Comparison of ENCODE assay signal across 1 cellular context in the genomic region with DNA sequence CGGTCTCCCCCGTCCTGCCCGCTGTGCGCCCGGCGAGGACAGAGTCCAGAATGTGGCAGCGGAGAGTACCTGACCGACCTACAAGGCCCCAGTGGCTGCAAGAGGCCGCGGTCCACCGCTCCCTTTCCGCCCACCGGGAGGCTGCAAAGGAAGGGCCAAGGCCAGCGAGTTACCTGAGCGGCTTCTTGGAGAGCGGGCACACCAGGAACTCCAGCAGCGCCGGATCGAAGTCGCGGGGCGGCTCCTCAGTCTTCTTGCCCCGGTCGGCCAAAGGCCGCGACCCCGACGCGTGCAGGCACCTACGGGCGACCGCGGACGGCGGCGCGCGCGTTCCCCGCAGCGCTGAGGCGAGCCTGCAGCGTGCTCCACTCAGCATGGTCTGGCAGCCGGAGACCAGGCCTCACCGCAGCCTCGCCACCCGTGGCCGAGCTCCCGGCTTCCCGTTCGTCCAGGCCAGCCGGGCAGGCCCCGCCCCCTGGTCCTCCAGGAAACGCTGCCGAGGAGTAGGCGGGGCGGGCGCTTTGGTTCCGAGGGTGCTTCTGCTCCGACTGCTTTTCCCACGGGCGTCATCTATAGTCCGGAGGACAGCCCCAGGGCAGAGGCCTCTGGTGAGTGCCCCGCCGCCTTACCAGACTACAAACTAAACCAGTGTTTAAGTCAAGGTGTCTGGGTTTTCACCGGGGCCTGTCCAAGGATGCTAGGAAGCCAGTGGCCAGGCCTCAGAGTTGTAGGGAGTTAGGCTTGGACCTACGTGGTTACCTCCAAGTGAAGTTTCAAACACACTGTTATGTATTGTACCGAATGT.
A peak's percentile ranks its signal among the peaks of the same experiment; 100 is the strongest.
TF ChIP-seq lines count a peak whose summit lies in the region.

Gene PYURF, minus strand, starts transcription at position 452 of the 805 bp plus-strand sequence. Its CDS starts 76 bp downstream, at position 376.

TF ChIP-seq in SK-N-SH, 30 proteins besides CTCF, POLR2A, EP300 and RAD21 (continued from another document):
- TF ChIP-seq REST (IDR thresholded peaks at IDR 0.05; ENCODE audit: low read depth, low read length) (peak; percentile 73), TCF12 (IDR thresholded peaks at IDR 0.05) (peak; percentile 36; the same call in 1 of the 2 replicates), FOXJ3 (CRISPR knock-in tag; IDR thresholded peaks at IDR 0.05) (0 out of 2 replicates have a peak, but pooled peaks have one; percentile 19), TAF1 (IDR thresholded peaks at IDR 0.05; ENCODE audit: borderline replicate concordance, low read depth, low read length) (peak; percentile 96), YY1 (IDR thresholded peaks at IDR 0.05; ENCODE audit: low read depth) (no peak), RXRA (IDR thresholded peaks at IDR 0.05; ENCODE audit: borderline replicate concordance, low read depth) (no peak), SIN3A (IDR thresholded peaks at IDR 0.05; ENCODE audit: borderline replicate concordance, low read depth, low read length) (peak; percentile 84; the same call in 1 of the 2 replicates), FOXM1 (IDR thresholded peaks at IDR 0.05; ENCODE audit: low read depth) (no peak), PBX3 (IDR thresholded peaks at IDR 0.05) (0 out of 2 replicates have a peak, but pooled peaks have one; percentile 14)
